In the genomic region with DNA sequence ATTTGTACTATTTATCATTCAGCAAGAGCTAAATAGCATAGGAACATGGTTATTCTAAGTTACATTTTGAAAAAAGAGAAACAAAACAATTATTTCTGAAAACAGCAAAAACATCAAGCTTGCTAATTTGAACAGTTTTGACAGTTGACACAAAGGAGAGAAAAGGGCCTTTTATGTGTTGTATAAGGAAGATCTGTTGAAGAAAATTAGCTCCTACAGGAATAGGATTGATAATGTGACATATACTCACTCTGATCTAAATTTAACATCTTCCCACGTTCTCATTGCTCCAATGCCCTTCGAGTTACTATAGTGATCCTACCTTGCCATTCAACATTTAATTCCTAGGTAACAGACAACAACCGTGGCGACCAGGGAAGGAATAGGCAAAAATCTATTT, we compare ENCODE assay signal across 28 cellular contexts.
"Had no signal": no experiment of that assay in that cellular context is flagged by ENCODE, and none has a peak within 500 bp of the region (broad histone marks: within the 10 kb centered on the region; RNA-seq: fewer than 3 reads in every experiment).

No MANE protein-coding gene starts in this region.

- H3K4me2 ChIP-seq: hepatocyte had no signal

- H3K36me3 ChIP-seq: colonic mucosa, gastrocnemius medialis, heart left ventricle, left lung, right lobe of liver, stomach, thoracic aorta, tibial nerve, upper lobe of right lung, uterus had no signal

- H3K27me3 Mint-ChIP-seq: dendritic cell treated with granulocyte-macrophage colony-stimulating factor and Interleukin-4, amounts not matched to agents 40 ng/mL and 50 ng/mL, for 4 days had no signal

- H3K4me1 Mint-ChIP-seq: endodermal cell; natural killer cell; stimulated activated effector memory CD8-positive, alpha-beta T cell treated with anti-CD3 and anti-CD28 coated beads, Interleukin-12 subunit alpha, Interleukin-12 subunit beta, amount 100 ng/mL, for 72 hours had no signal

- H3K27me3 ChIP-seq: colonic mucosa, gastrocnemius medialis, heart left ventricle, hepatocyte, left lung, right lobe of liver, stomach, tibial nerve, upper lobe of right lung, uterus had no signal

- H2AFZ ChIP-seq: hepatocyte had no signal

- H3K79me2 ChIP-seq: hepatocyte had no signal

- H3K27ac Mint-ChIP-seq: dendritic cell treated with granulocyte-macrophage colony-stimulating factor and Interleukin-4, amounts not matched to agents 40 ng/mL and 50 ng/mL, for 4 days; endodermal cell; natural killer cell; stimulated activated effector memory CD8-positive, alpha-beta T cell treated with anti-CD3 and anti-CD28 coated beads, Interleukin-12 subunit alpha, Interleukin-12 subunit beta, amount 100 ng/mL, for 72 hours had no signal

- H3K36me3 Mint-ChIP-seq: natural killer cell; stimulated activated effector memory CD8-positive, alpha-beta T cell treated with anti-CD3 and anti-CD28 coated beads, Interleukin-12 subunit alpha, Interleukin-12 subunit beta, amount 100 ng/mL, for 72 hours had no signal

- H3K27ac ChIP-seq: colonic mucosa, epithelial cell of prostate, gastrocnemius medialis, heart left ventricle, hepatocyte, left lung, psoas muscle, right lobe of liver, stomach, thoracic aorta, tibial nerve, upper lobe of right lung, uterus had no signal

- ATAC-seq: esophagus mucosa; gastrocnemius medialis; heart left ventricle; left cardiac atrium; left lung; natural killer cell; psoas muscle; right lobe of liver; stimulated activated effector memory CD8-positive, alpha-beta T cell treated with anti-CD3 and anti-CD28 coated beads, Interleukin-12 subunit alpha, Interleukin-12 subunit beta, amount 100 ng/mL, for 72 hours; upper lobe of right lung had no signal

- H3K9me3 ChIP-seq: colonic mucosa, gastrocnemius medialis, heart left ventricle, left lung, psoas muscle, right lobe of liver, stomach, thoracic aorta, tibial nerve, upper lobe of right lung, uterus had no signal

- H3K4me3 ChIP-seq: colonic mucosa, gastrocnemius medialis, heart left ventricle, hepatocyte, left lung, psoas muscle, right lobe of liver, stomach, thoracic aorta, tibial nerve, upper lobe of right lung, uterus had no signal

- H3K4me3 Mint-ChIP-seq: dendritic cell treated with granulocyte-macrophage colony-stimulating factor and Interleukin-4, amounts not matched to agents 40 ng/mL and 50 ng/mL, for 4 days; endodermal cell; natural killer cell; stimulated activated effector memory CD8-positive, alpha-beta T cell treated with anti-CD3 and anti-CD28 coated beads, Interleukin-12 subunit alpha, Interleukin-12 subunit beta, amount 100 ng/mL, for 72 hours had no signal

- H3K4me1 ChIP-seq: colonic mucosa, gastrocnemius medialis, heart left ventricle, left lung, psoas muscle, right lobe of liver, stomach, upper lobe of right lung, uterus had no signal

- DNase-seq: central memory CD4-positive, alpha-beta T cell; colonic mucosa; effector CD8-positive, alpha-beta T cell; endodermal cell; foreskin fibroblast; gastrocnemius medialis; heart left ventricle; left cardiac atrium; left lung; natural killer cell; nucleus accumbens; posterior cingulate gyrus; psoas muscle; right lobe of liver; small intestine; stimulated activated CD4-positive, alpha-beta T cell treated with anti-CD3 and anti-CD28 coated beads, Interleukin-2, amount 100 ng/mL, for 24 hours; stimulated activated CD4-positive, alpha-beta T cell treated with anti-CD3 and anti-CD28 coated beads, Interleukin-4, amount 100 ng/mL, for 24 hours; stimulated activated naive CD4-positive, alpha-beta T cell treated with Interleukin-2 at 50 U/mL for 16 hours; stomach; upper lobe of right lung; uterus had no signal

- H3K9me3 Mint-ChIP-seq: dendritic cell treated with granulocyte-macrophage colony-stimulating factor and Interleukin-4, amounts not matched to agents 40 ng/mL and 50 ng/mL, for 4 days; endodermal cell; natural killer cell; stimulated activated effector memory CD8-positive, alpha-beta T cell treated with anti-CD3 and anti-CD28 coated beads, Interleukin-12 subunit alpha, Interleukin-12 subunit beta, amount 100 ng/mL, for 72 hours had no signal

- FAIRE-seq: small intestine had no signal
